ENCODE assay signal across 22 cellular contexts in the genomic region with DNA sequence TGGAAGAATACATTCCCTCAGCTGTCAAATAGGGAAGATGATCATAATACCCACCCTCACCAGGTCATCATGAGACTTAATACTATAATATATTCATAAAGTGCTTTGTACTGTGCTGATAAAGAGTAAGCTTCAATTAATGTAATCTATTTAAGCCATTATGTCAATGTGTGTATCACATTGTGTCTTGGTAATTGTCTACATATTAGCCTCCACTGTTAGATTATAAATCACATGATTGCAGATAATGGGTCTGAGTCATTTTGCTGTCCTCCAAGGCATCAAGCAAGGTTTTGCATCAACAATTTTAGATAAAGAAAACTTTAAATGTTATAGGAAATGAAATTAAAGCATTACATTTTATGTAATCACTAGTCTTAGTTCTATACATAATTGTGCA.
"Had no signal": no experiment of that assay in that cellular context is flagged by ENCODE, and none has a peak within 500 bp of the region (broad histone marks: within the 10 kb centered on the region; RNA-seq: fewer than 3 reads in every experiment).

No MANE protein-coding gene starts in this region.

- H3K4me1 ChIP-seq: colonic mucosa, esophagus squamous epithelium, pancreas, psoas muscle, right atrium auricular region, tibial nerve had no signal

- DNase-seq: activated CD4-positive, alpha-beta T cell treated with anti-CD3 and anti-CD28 coated beads for 1 hour; activated CD4-positive, alpha-beta T cell treated with anti-CD3 and anti-CD28 coated beads, Interleukin-2, amount 50 U/mL, for 1 hour; activated CD8-positive, alpha-beta memory T cell treated with anti-CD3 and anti-CD28 coated beads for 24 hours; activated CD8-positive, alpha-beta memory T cell treated with anti-CD3 and anti-CD28 coated beads, Interleukin-2, amount 50 U/mL, for 4 hours; activated effector memory CD4-positive, alpha-beta T cell treated with anti-CD3 and anti-CD28 coated beads, Interleukin-2, amount 50 U/mL, for 16 hours; activated naive CD4-positive, alpha-beta T cell treated with anti-CD3 and anti-CD28 coated beads, Interleukin-2, amount 50 U/mL, for 16 hours; activated T-cell treated with anti-CD3 and anti-CD28 coated beads, Interleukin-2, amount 50 U/mL, for 48 hours; amniotic stem cell; colonic mucosa; dorsolateral prefrontal cortex; effector memory CD8-positive, alpha-beta T cell; esophagus squamous epithelium; heart left ventricle; nephron progenitor cell; pancreas; psoas muscle; stimulated activated CD4-positive, alpha-beta T cell treated with anti-CD3 and anti-CD28 coated beads, Interleukin-12 subunit alpha, Interleukin-12 subunit beta, amount 100 ng/mL, for 4 hours; stomach; T-helper 1 cell had no signal

- H3K4me3 ChIP-seq: colonic mucosa, dorsolateral prefrontal cortex, esophagus squamous epithelium, heart left ventricle, pancreas, psoas muscle, right atrium auricular region, stomach, suprapubic skin, tibial nerve had no signal

- H3K27me3 ChIP-seq: colonic mucosa, dorsolateral prefrontal cortex, esophagus squamous epithelium, heart left ventricle, pancreas, right atrium auricular region, stomach, suprapubic skin, tibial nerve had no signal

- H3K36me3 ChIP-seq: colonic mucosa had no signal

- H3K9me3 ChIP-seq: colonic mucosa, esophagus squamous epithelium, pancreas, psoas muscle, right atrium auricular region, stomach, suprapubic skin, tibial nerve had no signal

- H3K27ac ChIP-seq: colonic mucosa, dorsolateral prefrontal cortex, esophagus squamous epithelium, heart left ventricle, pancreas, psoas muscle, right atrium auricular region, stomach, suprapubic skin, tibial nerve had no signal
